In the genomic region with DNA sequence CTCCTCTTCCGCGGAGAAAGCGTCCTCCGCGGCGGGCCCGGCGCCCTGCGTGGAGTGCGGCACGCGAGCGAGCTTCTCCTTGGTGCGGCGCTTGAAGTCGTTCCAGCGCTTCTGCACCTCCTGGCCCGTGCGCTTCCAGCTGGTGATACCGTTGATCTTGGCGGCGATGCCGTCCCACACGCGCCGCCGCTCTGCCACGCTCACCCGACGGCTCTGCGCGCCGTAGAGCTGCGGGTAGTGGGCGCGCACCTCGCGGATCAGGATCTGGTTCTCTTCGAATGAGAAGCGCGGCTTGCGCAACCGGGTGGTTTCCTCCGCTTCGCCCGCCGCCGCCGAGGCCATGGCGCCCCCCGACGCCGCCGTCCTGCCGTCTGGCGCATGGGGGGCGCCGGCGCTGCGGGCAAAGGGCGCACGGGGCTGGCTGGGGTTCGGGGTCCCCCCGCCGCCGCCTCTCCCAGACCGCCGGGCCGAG, we compare ENCODE assay signal across 8 cellular contexts. TPM values are rescaled to one million over a fixed set of nuclear protein-coding genes. Genes with fewer than 3 reads are reported as not detected.
DNase-seq lines count a peak whose midpoint lies in the region; ATAC-seq, FAIRE-seq and TF ChIP-seq lines count a peak whose summit lies in the region.

No MANE protein-coding gene starts in this region.

- H3K9me3 Mint-ChIP-seq in Calu3 (ENCODE audit: low read depth, unreplicated experiment) = no peaks in the 10 kb centered on the region

- intact Hi-C loops in Calu3 (cut with micrococcal nuclease; ENCODE audit: unreplicated experiment) = no loop called here
- intact Hi-C loops in ascending aorta (cut with DNase I) = no loop called here

- peaks cover 36% of the 10 kb centered on the region for H3K36me3 Mint-ChIP-seq in Calu3 (ENCODE audit: insufficient read depth, unreplicated experiment)

- H3K9ac ChIP-seq in iPS-18a (ENCODE audit: low read length) = no peak overlapping the region

- H3K9me3 ChIP-seq in ascending aorta (no peaks in the 10 kb centered on the region), iPS-18a (ENCODE audit: control insufficient read depth, low read depth, low read length) (no peaks in the 10 kb centered on the region)

- ATAC-seq in GM19452 (IDR thresholded peaks at IDR 0.05; ENCODE audit: unreplicated experiment) = no peak

- no peak for TF ChIP-seq CTCF in Calu3 (IDR thresholded peaks at IDR 0.05; ENCODE audit: unreplicated experiment)
- no peak for TF ChIP-seq CTCF in ascending aorta (IDR thresholded peaks at IDR 0.05)

- H3K4me1 ChIP-seq in ascending aorta (peaks cover 7 to 9% of the 10 kb centered on the region in 2 donors), iPS-18a (ENCODE audit: control insufficient read depth, low read depth, low read length) (no peaks in the 10 kb centered on the region)

- H3K36me3 ChIP-seq in ascending aorta = peaks cover 16 to 18% of the 10 kb centered on the region in 2 donors
- H3K36me3 ChIP-seq in iPS-18a (ENCODE audit: control insufficient read depth, low read depth, low read length) = peaks cover 4% of the 10 kb centered on the region

- no peak for TF ChIP-seq POLR2A in H54 (IDR thresholded peaks at IDR 0.05; ENCODE audit: low read depth, low read length)

- TSS peak; percentile 33 for BruUV-seq in Calu3 (replicated peaks; lab: Mats Ljungman, UMichigan)

- peaks cover 7% of the 10 kb centered on the region for H3K27me3 Mint-ChIP-seq in Calu3 (ENCODE audit: unreplicated experiment)

- no peak for DNase-seq in Calu3
- peak; percentile 74 for DNase-seq in MV-4-11 (lab: John Stamatoyannopoulos, UW)
- peak in 1 of 2 donors; percentile 78 for DNase-seq in ascending aorta (ENCODE audit: low spot score in 2 of 2)
- DNase-seq in stimulated activated CD8-positive, alpha-beta memory T cell treated with anti-CD3 and anti-CD28 coated beads, Interleukin-4, amount 100 ng/mL, for 48 hours = peak; percentile 61
- no peak for DNase-seq in foreskin melanocyte
- no peak for DNase-seq in H54 (ENCODE audit: insufficient read length, low spot score)

- CTCF ChIA-PET in Calu3 (lab: Charles Lee) = interaction anchor here (1.5 to 2.2 kb wide), 2 partner anchors 94 to 115 kb away, joined by 6 to 8 read pairs; partner anchors contain the start of gene CCDC61

- no peaks in the 10 kb centered on the region for H3K27me3 ChIP-seq in ascending aorta
- peaks cover 23% of the 10 kb centered on the region for H3K27me3 ChIP-seq in iPS-18a (ENCODE audit: control insufficient read depth, insufficient read depth, low read length)

- no peak for FAIRE-seq in H54 (lab: Jason Lieb, UNC)

- peak overlapping the region; percentile 98 for H3K4me3 Mint-ChIP-seq in Calu3 (ENCODE audit: low read depth, unreplicated experiment)

- peak overlapping the region; percentile 78 for H3K27ac Mint-ChIP-seq in Calu3 (ENCODE audit: unreplicated experiment)

- H3K4me3 ChIP-seq in ascending aorta (peak overlapping the region; percentile 72 to 86), iPS-18a (ENCODE audit: low read length) (peak overlapping the region; percentile 77)

- H3K27ac ChIP-seq in ascending aorta (no peak overlapping the region), iPS-18a (ENCODE audit: low read length) (no peak overlapping the region)

- no peaks in the 10 kb centered on the region for H3K4me1 Mint-ChIP-seq in Calu3 (ENCODE audit: low read depth, unreplicated experiment)

RNA-seq across cellular contexts. Expression of gene MYPOP, which starts 0.9 kb away (rescaled TPM):
- total RNA-seq in Calu3 (2022) (11.9 and 13.1 TPM in 2 replicates), ascending aorta (1.6 TPM)

RNA-seq across cellular contexts. Expression of gene NANOS2, which starts 13.1 kb away (rescaled TPM):
- not detected in 2 replicates for total RNA-seq in Calu3 (2022)
- not detected for total RNA-seq in ascending aorta

RNA-seq across cellular contexts. Expression of gene IRF2BP1, which starts 15.5 kb away (rescaled TPM):
- total RNA-seq in Calu3 (2022) (36.9 and 37.4 TPM in 2 replicates), ascending aorta (45.7 TPM)

RNA-seq across cellular contexts. Expression of gene FOXA3, which starts 37.3 kb away (rescaled TPM):
- total RNA-seq in Calu3 (2022) (12.1 and 19.9 TPM in 2 replicates), ascending aorta (not detected)

RNA-seq across cellular contexts. Expression of gene SYMPK, which starts 38.5 kb away (rescaled TPM):
- total RNA-seq in Calu3 (2022) (130 and 135 TPM in 2 replicates), ascending aorta (103 TPM)

Comparison
In these comparisons a context has a peak if more than half of its experiments do, and no peak if none do; other contexts are left out.
1. DNase-seq: peak in MV-4-11 (single experiment) and stimulated activated CD8-positive, alpha-beta memory T cell treated with anti-CD3 and anti-CD28 coated beads, Interleukin-4, amount 100 ng/mL, for 48 hours (single experiment); none in Calu3 (single experiment), foreskin melanocyte (single experiment) and H54 (single experiment).